Comparison of ENCODE assay signal across 1 cellular context in the genomic region with DNA sequence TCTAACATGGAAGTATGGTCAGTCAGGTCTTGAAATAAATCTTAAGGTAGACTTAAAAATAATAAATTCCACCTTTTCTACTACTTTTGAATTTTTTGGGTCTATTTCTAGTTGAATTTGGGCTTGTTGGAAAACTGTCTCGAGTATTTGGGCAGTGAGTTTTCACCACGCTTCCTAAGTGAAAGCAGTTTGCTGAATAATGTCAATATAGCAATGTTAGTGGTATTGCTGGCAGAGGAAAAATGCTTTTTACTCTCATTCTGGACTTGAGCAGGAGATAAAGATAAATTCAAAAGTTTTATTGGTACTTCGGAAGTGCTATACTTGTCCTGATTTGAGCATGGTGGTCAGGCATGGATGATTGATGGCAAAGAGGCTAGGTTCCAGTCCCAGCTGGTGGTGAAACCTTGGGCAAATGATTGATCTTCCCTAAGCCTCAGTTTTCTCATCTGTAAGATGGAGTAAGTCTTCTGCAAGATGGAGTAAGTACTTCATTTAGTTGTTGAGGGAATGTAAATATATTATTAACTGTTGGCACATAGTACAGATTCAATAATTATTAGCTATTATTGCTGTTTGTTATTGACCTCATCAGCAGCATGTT.
TF ChIP-seq lines count a peak whose summit lies in the region.

No MANE protein-coding gene starts in this region.

TF ChIP-seq in IMR-90, 13 proteins besides CTCF, POLR2A, EP300 and RAD21:
- TF ChIP-seq, protein P1, sequence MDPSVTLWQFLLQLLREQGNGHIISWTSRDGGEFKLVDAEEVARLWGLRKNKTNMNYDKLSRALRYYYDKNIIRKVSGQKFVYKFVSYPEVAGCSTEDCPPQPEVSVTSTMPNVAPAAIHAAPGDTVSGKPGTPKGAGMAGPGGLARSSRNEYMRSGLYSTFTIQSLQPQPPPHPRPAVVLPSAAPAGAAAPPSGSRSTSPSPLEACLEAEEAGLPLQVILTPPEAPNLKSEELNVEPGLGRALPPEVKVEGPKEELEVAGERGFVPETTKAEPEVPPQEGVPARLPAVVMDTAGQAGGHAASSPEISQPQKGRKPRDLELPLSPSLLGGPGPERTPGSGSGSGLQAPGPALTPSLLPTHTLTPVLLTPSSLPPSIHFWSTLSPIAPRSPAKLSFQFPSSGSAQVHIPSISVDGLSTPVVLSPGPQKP (IDR thresholded peaks at IDR 0.05; ENCODE audit: borderline replicate concordance, low read depth, low read length): no peak
- no peak for TF ChIP-seq CEBPB (IDR thresholded peaks at IDR 0.05; ENCODE audit: low read depth, low read length)
- no peak for TF ChIP-seq CHD1 (IDR thresholded peaks at IDR 0.05; ENCODE audit: low read depth, low read length)
- TF ChIP-seq, protein P2, sequence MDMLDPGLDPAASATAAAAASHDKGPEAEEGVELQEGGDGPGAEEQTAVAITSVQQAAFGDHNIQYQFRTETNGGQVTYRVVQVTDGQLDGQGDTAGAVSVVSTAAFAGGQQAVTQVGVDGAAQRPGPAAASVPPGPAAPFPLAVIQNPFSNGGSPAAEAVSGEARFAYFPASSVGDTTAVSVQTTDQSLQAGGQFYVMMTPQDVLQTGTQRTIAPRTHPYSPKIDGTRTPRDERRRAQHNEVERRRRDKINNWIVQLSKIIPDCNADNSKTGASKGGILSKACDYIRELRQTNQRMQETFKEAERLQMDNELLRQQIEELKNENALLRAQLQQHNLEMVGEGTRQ (IDR thresholded peaks at IDR 0.05; ENCODE audit: low read depth, low read length): no peak
- no peak for TF ChIP-seq NFE2L2 (IDR thresholded peaks at IDR 0.05; ENCODE audit: low read depth, low read length)
- no peak for TF ChIP-seq MAZ (IDR thresholded peaks at IDR 0.05; ENCODE audit: borderline replicate concordance, low read depth, low read length)
- TF ChIP-seq FOS (IDR thresholded peaks at IDR 0.05; ENCODE audit: low read depth, low read length): no peak
- no peak for TF ChIP-seq MAFK (IDR thresholded peaks at IDR 0.05; ENCODE audit: low read depth, low read length)
- TF ChIP-seq SMC3 (IDR thresholded peaks at IDR 0.05; ENCODE audit: low read depth, low read length): no peak
- TF ChIP-seq RCOR1 (IDR thresholded peaks at IDR 0.05; ENCODE audit: insufficient replicate concordance, low read length): no peak
- TF ChIP-seq MXI1 (IDR thresholded peaks at IDR 0.05; ENCODE audit: borderline replicate concordance, low read depth, low read length): no peak
- no peak for TF ChIP-seq BHLHE40 (IDR thresholded peaks at IDR 0.05; ENCODE audit: low read depth, low read length)
- no peak for TF ChIP-seq RFX5 (IDR thresholded peaks at IDR 0.05; ENCODE audit: low read depth, low read length)
